Comparison of ENCODE assay signal across 8 cellular contexts in genomic region chr2:238970553-238971081, GRCh38.
A peak's percentile ranks its signal among the peaks of the same experiment; 100 is the strongest.
DNase-seq lines count a peak whose midpoint lies in the region; ATAC-seq and TF ChIP-seq lines count a peak whose summit lies in the region.

No MANE protein-coding gene starts in this region.

- no peak overlapping the region for H3K4me3 Mint-ChIP-seq in activated T-cell treated with anti-CD3 and anti-CD28 coated beads, Interleukin-2, amount 50 U/mL, for 24 hours
- H3K4me3 Mint-ChIP-seq in osteocyte (ENCODE audit: unreplicated experiment): no peak overlapping the region

- peaks cover 7% of the 10 kb centered on the region for H3K4me1 ChIP-seq in foreskin keratinocyte

- no peaks in the 10 kb centered on the region for H3K36me3 Mint-ChIP-seq in activated T-cell treated with anti-CD3 and anti-CD28 coated beads, Interleukin-2, amount 50 U/mL, for 24 hours (ENCODE audit: low read depth)
- H3K36me3 Mint-ChIP-seq in osteocyte (ENCODE audit: unreplicated experiment): no peaks in the 10 kb centered on the region

- H3K27ac ChIP-seq in foreskin keratinocyte: no peak overlapping the region

- no peaks in the 10 kb centered on the region for H3K27me3 ChIP-seq in foreskin keratinocyte

- H3K27ac Mint-ChIP-seq in activated T-cell treated with anti-CD3 and anti-CD28 coated beads, Interleukin-2, amount 50 U/mL, for 24 hours: no peak overlapping the region
- H3K27ac Mint-ChIP-seq in osteocyte (ENCODE audit: unreplicated experiment): no peak overlapping the region

- peaks cover 11% of the 10 kb centered on the region for H3K9me3 Mint-ChIP-seq in activated T-cell treated with anti-CD3 and anti-CD28 coated beads, Interleukin-2, amount 50 U/mL, for 24 hours
- peaks cover 8% of the 10 kb centered on the region for H3K9me3 Mint-ChIP-seq in osteocyte (ENCODE audit: unreplicated experiment)

- peak; percentile 74 for DNase-seq in EH (ENCODE audit: low read depth)
- peak; percentile 47 for DNase-seq in HCEC 1CT
- peak; percentile 27 for DNase-seq in NCI-H774 (lab: John Stamatoyannopoulos, UW)
- peak; percentile 66 for DNase-seq in activated T-cell treated with anti-CD3 and anti-CD28 coated beads, Interleukin-2, amount 50 U/mL, for 24 hours
- peak in 1 of 2 donors; percentile 36 for DNase-seq in foreskin keratinocyte
- peak; percentile 84 for DNase-seq in osteocyte (ENCODE audit: extremely low spot score, unreplicated experiment)
- DNase-seq in NCI-H526 treated with DMSO at 0.1 percent for 48 hours (lab: John Stamatoyannopoulos, UW): no peak
- no peak for DNase-seq in COR-L47 (lab: John Stamatoyannopoulos, UW)

- ATAC-seq in foreskin keratinocyte: peak; percentile 64

- H3K4me1 Mint-ChIP-seq in activated T-cell treated with anti-CD3 and anti-CD28 coated beads, Interleukin-2, amount 50 U/mL, for 24 hours (ENCODE audit: low read depth): no peaks in the 10 kb centered on the region
- peaks cover 31% of the 10 kb centered on the region for H3K4me1 Mint-ChIP-seq in osteocyte (ENCODE audit: unreplicated experiment)

- peaks cover 46% of the 10 kb centered on the region for H3K27me3 Mint-ChIP-seq in activated T-cell treated with anti-CD3 and anti-CD28 coated beads, Interleukin-2, amount 50 U/mL, for 24 hours
- H3K27me3 Mint-ChIP-seq in osteocyte (ENCODE audit: unreplicated experiment): no peaks in the 10 kb centered on the region

- TF ChIP-seq CTCF in foreskin keratinocyte (conservative IDR thresholded peaks at IDR 0.05) (peak; percentile 94), osteocyte (IDR thresholded peaks at IDR 0.05) (peak; percentile 96)

Comparison
In these comparisons a context has a peak if more than half of its experiments do, and no peak if none do; other contexts are left out.
1. DNase-seq: peak in EH (single experiment), HCEC 1CT (single experiment), NCI-H774 (single experiment), activated T-cell treated with anti-CD3 and anti-CD28 coated beads, Interleukin-2, amount 50 U/mL, for 24 hours (single experiment) and osteocyte (single experiment); none in NCI-H526 treated with DMSO at 0.1 percent for 48 hours (single experiment) and COR-L47 (single experiment).